Comparison of ENCODE assay signal across 28 cellular contexts in genomic region chr1:108534748-108535147, GRCh38.
"Had no signal": no experiment of that assay in that cellular context is flagged by ENCODE, and none has a peak within 500 bp of the region (broad histone marks: within the 10 kb centered on the region; RNA-seq: fewer than 3 reads in every experiment).

No MANE protein-coding gene starts in this region.

- ATAC-seq: activated CD4-positive, alpha-beta T cell treated with anti-CD3 and anti-CD28 coated beads for 36 hours; activated CD4-positive, CD25-positive, alpha-beta regulatory T cell treated with anti-CD3 and anti-CD28 coated beads, Interleukin-2, amount 50 U/mL, for 24 hours; activated CD8-positive, alpha-beta T cell treated with anti-CD3 and anti-CD28 coated beads, Interleukin-2, amount 10 ng/mL, durations not matched to agents 7 days and 5 days; activated naive CD4-positive, alpha-beta T cell treated with anti-CD3 and anti-CD28 coated beads, Interleukin-2, amount 50 U/mL, for 72 hours; body of pancreas had no signal

- H3K36me3 ChIP-seq: adrenal gland, Peyer's patch, SJSA1 had no signal

- H3K4me1 ChIP-seq: adrenal gland, Peyer's patch, SJSA1 had no signal

- H3K9me3 ChIP-seq: adrenal gland, body of pancreas, Peyer's patch, SJSA1, SK-N-SH had no signal

- H3K27me3 ChIP-seq: adrenal gland, body of pancreas, Peyer's patch had no signal

- H3K27ac ChIP-seq: adrenal gland, Peyer's patch, SJSA1 had no signal

- H3K4me2 ChIP-seq: SK-N-SH had no signal

- H3K9me3 Mint-ChIP-seq: activated CD4-positive, alpha-beta T cell treated with anti-CD3 and anti-CD28 coated beads, Interleukin-2, amount 10 ng/mL, durations not matched to agents 7 days and 5 days; activated naive CD4-positive, alpha-beta T cell treated with anti-CD3 and anti-CD28 coated beads for 36 hours; activated naive CD4-positive, alpha-beta T cell treated with anti-CD3 and anti-CD28 coated beads, Interleukin-2, amount 50 U/mL, for 72 hours; T-helper 1 cell treated with Interleukin-12 subunit alpha and Interleukin-12 subunit beta and Interleukin-4 antibody, amounts not matched to agents 30 μg/mL and 1 μg/mL, for 36 hours; T-helper 2 cell treated with Interferon-gamma antibody and Interleukin-4, amounts not matched to agents 5 μg/mL and 100 μg/mL, for 36 hours had no signal

- H3K4me3 Mint-ChIP-seq: activated CD4-positive, alpha-beta T cell treated with anti-CD3 and anti-CD28 coated beads for 36 hours; activated CD4-positive, alpha-beta T cell treated with anti-CD3 and anti-CD28 coated beads, Interleukin-2, amount 10 ng/mL, durations not matched to agents 7 days and 5 days; activated CD8-positive, alpha-beta T cell treated with anti-CD3 and anti-CD28 coated beads, Interleukin-2, amount 10 ng/mL, durations not matched to agents 7 days and 5 days; activated naive CD4-positive, alpha-beta T cell treated with anti-CD3 and anti-CD28 coated beads for 36 hours; activated T-cell treated with anti-CD3 and anti-CD28 coated beads, Interleukin-2, amount 50 U/mL, for 24 hours; T-helper 1 cell treated with Interleukin-12 subunit alpha and Interleukin-12 subunit beta and Interleukin-4 antibody, amounts not matched to agents 30 μg/mL and 1 μg/mL, for 36 hours; T-helper 2 cell treated with Interferon-gamma antibody and Interleukin-4, amounts not matched to agents 5 μg/mL and 100 μg/mL, for 36 hours; WTC11 had no signal

- H3K27ac Mint-ChIP-seq: activated CD4-positive, alpha-beta T cell treated with anti-CD3 and anti-CD28 coated beads for 36 hours; activated CD4-positive, alpha-beta T cell treated with anti-CD3 and anti-CD28 coated beads, Interleukin-2, amount 10 ng/mL, durations not matched to agents 7 days and 5 days; activated CD8-positive, alpha-beta T cell treated with anti-CD3 and anti-CD28 coated beads, Interleukin-2, amount 10 ng/mL, durations not matched to agents 7 days and 5 days; activated naive CD4-positive, alpha-beta T cell treated with anti-CD3 and anti-CD28 coated beads for 36 hours; activated naive CD4-positive, alpha-beta T cell treated with anti-CD3 and anti-CD28 coated beads, Interleukin-2, amount 50 U/mL, for 72 hours; activated T-cell treated with anti-CD3 and anti-CD28 coated beads, Interleukin-2, amount 50 U/mL, for 24 hours; T-helper 1 cell treated with Interleukin-12 subunit alpha and Interleukin-12 subunit beta and Interleukin-4 antibody, amounts not matched to agents 30 μg/mL and 1 μg/mL, for 36 hours; T-helper 2 cell treated with Interferon-gamma antibody and Interleukin-4, amounts not matched to agents 5 μg/mL and 100 μg/mL, for 36 hours; WTC11 had no signal

- DNase-seq: activated CD4-positive, alpha-beta T cell treated with anti-CD3 and anti-CD28 coated beads for 36 hours; activated CD4-positive, alpha-beta T cell treated with anti-CD3 and anti-CD28 coated beads, Interleukin-2, amount 10 ng/mL, durations not matched to agents 7 days and 5 days; activated CD4-positive, alpha-beta T cell treated with anti-CD3 and anti-CD28 coated beads, Interleukin-2, amount 50 U/mL, for 48 hours; activated CD8-positive, alpha-beta T cell treated with anti-CD3 and anti-CD28 coated beads, Interleukin-2, amount 10 ng/mL, durations not matched to agents 7 days and 5 days; activated gamma-delta T cell treated with Interleukin-2 at 50 U/mL for 16 hours; activated naive CD4-positive, alpha-beta T cell treated with anti-CD3 and anti-CD28 coated beads for 36 hours; activated T-cell treated with anti-CD3 and anti-CD28 coated beads, Interleukin-2, amount 50 U/mL, for 24 hours; adrenal gland; body of pancreas; central memory CD4-positive, alpha-beta T cell; NCI-H1105; NCI-H1417 treated with DMSO at 0.1 percent for 48 hours; NCI-H187 treated with DMSO at 0.1 percent for 48 hours; NCI-H2081; NCI-H345; NCI-H524 treated with DMSO at 0.1 percent for 48 hours; Peyer's patch; RPMI8226; SHP77 treated with DMSO at 0.1 percent for 48 hours; SK-N-SH had no signal

- H3K9ac ChIP-seq: SK-N-SH had no signal

- H3K4me3 ChIP-seq: adrenal gland, body of pancreas, Peyer's patch, SJSA1 had no signal

- H3K4me1 Mint-ChIP-seq: activated CD4-positive, alpha-beta T cell treated with anti-CD3 and anti-CD28 coated beads, Interleukin-2, amount 10 ng/mL, durations not matched to agents 7 days and 5 days had no signal

- FAIRE-seq: astrocyte, TTC549 had no signal
